Comparison of ENCODE assay signal across 28 cellular contexts in genomic region chr4:161728929-161729328, GRCh38.
"Had no signal": no experiment of that assay in that cellular context is flagged by ENCODE, and none has a peak within 500 bp of the region (broad histone marks: within the 10 kb centered on the region; RNA-seq: fewer than 3 reads in every experiment).

No MANE protein-coding gene starts in this region.

- H3K4me3 ChIP-seq: coronary artery, dorsolateral prefrontal cortex had no signal

- ATAC-seq: activated T-cell treated with anti-CD3 and anti-CD28 coated beads, Interleukin-2, amount 50 U/mL, for 4 hours; activated T-helper 17 cell treated with anti-CD3 and anti-CD28 coated beads, Interleukin-2, amount 50 U/mL, for 72 hours; esophagus mucosa; T-helper 17 cell; WTC11 had no signal

- DNase-seq: activated CD4-positive, alpha-beta memory T cell treated with anti-CD3 and anti-CD28 coated beads, Interleukin-2, amount 10 ng/mL, durations not matched to agents 7 days and 5 days; activated CD4-positive, alpha-beta T cell treated with anti-CD3 and anti-CD28 coated beads for 1 hour; activated CD4-positive, alpha-beta T cell treated with anti-CD3 and anti-CD28 coated beads for 4 hours; activated CD4-positive, alpha-beta T cell treated with anti-CD3 and anti-CD28 coated beads, Interleukin-2, amount 10 ng/mL, durations not matched to agents 7 days and 5 days; activated CD4-positive, alpha-beta T cell treated with anti-CD3 and anti-CD28 coated beads, Interleukin-2, amount 50 U/mL, for 4 hours; activated effector memory CD4-positive, alpha-beta T cell treated with Interleukin-2 at 50 U/mL for 16 hours; activated gamma-delta T cell treated with Interleukin-2 at 50 U/mL for 16 hours; activated naive CD4-positive, alpha-beta T cell treated with anti-CD3 and anti-CD28 coated beads, Interleukin-2, amount 50 U/mL, for 16 hours; activated naive CD4-positive, alpha-beta T cell treated with Interleukin-2 at 50 U/mL for 16 hours; activated T-cell treated with anti-CD3 and anti-CD28 coated beads, Interleukin-2, amount 50 U/mL, for 4 hours; amniotic stem cell; anterior cingulate cortex; brain microvascular endothelial cell; dorsolateral prefrontal cortex; effector memory CD4-positive, alpha-beta T cell; endodermal cell; foreskin fibroblast; head of caudate nucleus; T-helper 17 cell; T1000 had no signal

- H3K27ac ChIP-seq: brain microvascular endothelial cell, coronary artery, dorsolateral prefrontal cortex, VCaP had no signal

- H3K27me3 ChIP-seq: brain microvascular endothelial cell, dorsolateral prefrontal cortex had no signal

- FAIRE-seq: astrocyte, bronchial epithelial cell, frontal cortex had no signal

- H3K36me3 ChIP-seq: brain microvascular endothelial cell had no signal
